ENCODE assay signal across 2 cellular contexts in the genomic region with DNA sequence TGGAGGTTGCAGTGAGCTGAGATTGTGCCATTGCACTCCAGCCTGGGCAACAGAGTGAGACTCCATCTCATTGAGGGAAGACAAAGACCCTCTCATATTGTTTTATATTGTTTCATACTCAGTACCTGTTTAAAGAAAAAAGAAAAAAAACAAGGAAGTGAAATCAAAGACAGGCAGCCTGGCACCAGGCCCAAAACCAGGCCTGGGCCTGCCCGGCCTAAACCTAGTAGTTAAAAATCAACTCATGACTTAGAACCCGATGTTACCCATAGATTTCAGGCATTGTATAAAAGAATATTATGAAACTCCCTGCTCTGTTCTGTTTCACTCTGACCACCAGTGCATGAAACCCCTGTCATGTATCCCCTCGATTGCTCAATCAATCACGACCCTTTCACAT. TPM values are rescaled to one million over a fixed set of nuclear protein-coding genes. Genes with fewer than 3 reads are reported as not detected.
"Had no signal": no experiment of that assay in that cellular context is flagged by ENCODE, and none has a peak within 500 bp of the region (broad histone marks: within the 10 kb centered on the region; RNA-seq: fewer than 3 reads in every experiment).

No MANE protein-coding gene starts in this region.

RNA-seq across cellular contexts. Expression of gene GOLGA8O, which starts 50.2 kb away (rescaled TPM):
- total RNA-seq: activated CD4-positive, alpha-beta memory T cell treated with anti-CD3 and anti-CD28 coated beads for 36 hours; body of pancreas had no signal
